In the genomic region with DNA sequence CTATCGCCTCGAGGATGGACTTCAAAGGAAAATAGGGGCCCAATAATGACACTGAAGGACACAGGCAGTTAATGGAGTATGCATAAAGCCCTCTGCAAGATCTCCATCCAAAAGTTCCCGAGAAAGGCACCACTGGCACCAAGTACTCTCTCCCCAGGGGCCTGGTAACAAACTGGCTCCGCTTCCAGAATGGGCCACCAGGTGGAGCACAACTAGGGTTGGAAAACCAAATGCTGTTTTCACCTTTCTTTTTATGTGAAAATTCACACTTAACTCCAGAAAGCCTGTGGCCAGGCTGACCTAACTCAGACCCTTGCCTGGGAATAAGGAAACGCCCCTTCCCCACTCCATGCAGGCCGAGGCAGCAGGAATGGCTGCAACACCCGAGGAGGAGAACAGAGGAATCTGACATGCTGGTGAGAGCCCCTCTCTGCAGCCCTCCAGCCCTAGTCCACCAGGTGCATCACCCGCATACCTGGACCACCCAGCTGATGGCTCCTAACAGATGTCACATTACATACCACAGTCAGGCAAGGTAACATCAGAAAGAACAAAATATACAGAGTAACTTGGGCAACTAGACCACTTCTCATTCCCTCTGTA, we compare ENCODE assay signal across 8 cellular contexts. TPM values are rescaled to one million over a fixed set of nuclear protein-coding genes. Genes with fewer than 3 reads are reported as not detected.
A peak's percentile ranks its signal among the peaks of the same experiment; 100 is the strongest.
DNase-seq lines count a peak whose midpoint lies in the region; ATAC-seq and TF ChIP-seq lines count a peak whose summit lies in the region.

No MANE protein-coding gene starts in this region.

- peak; percentile 95 for TF ChIP-seq CTCF in brain microvascular endothelial cell (IDR thresholded peaks at IDR 0.05; ENCODE audit: low read depth, low read length, missing control alignments)

- no peak for ATAC-seq in GM21390 (IDR thresholded peaks at IDR 0.05; ENCODE audit: unreplicated experiment)
- ATAC-seq in HG03442 (IDR thresholded peaks at IDR 0.05; ENCODE audit: unreplicated experiment) = no peak

- H3K27me3 ChIP-seq in brain microvascular endothelial cell (replicated peaks) = no peaks in the 10 kb centered on the region

- no peak overlapping the region for H3K27ac ChIP-seq in brain microvascular endothelial cell

- DNase-seq in Daoy (ENCODE audit: low read depth) = peak; percentile 50
- DNase-seq in LHCN-M2 (ENCODE audit: low read depth) = peak; percentile 45
- peak; percentile 61 for DNase-seq in UCSD-AML1 (lab: John Stamatoyannopoulos, UW; ENCODE audit: unreplicated experiment)
- DNase-seq in brain microvascular endothelial cell = peak; percentile 42
- DNase-seq in immature natural killer cell = peak; percentile 36 to 45 (median 43)
- peak; percentile 74 to 75 for DNase-seq in stimulated activated CD4-positive, alpha-beta T cell treated with anti-CD3 and anti-CD28 coated beads, Interleukin-1b, Interleukin-23, amount 100 ng/mL, for 4 hours (ENCODE audit: low read depth in 2 of 2)

- H3K36me3 Mint-ChIP-seq in immature natural killer cell = peaks cover 0 to 8% (median 0%) of the 10 kb centered on the region in 3 donors

- H3K27ac Mint-ChIP-seq in immature natural killer cell = peak overlapping the region in 1 of 6 donors; percentile 24

- in situ Hi-C loops in brain microvascular endothelial cell (cut with HindIII; ENCODE audit: low pct_ligation_motif_present, low sequenced_read_pairs) = no loop called here

- H3K4me3 ChIP-seq in brain microvascular endothelial cell (ENCODE audit: low read depth, low read length) = no peak overlapping the region

- H3K4me3 Mint-ChIP-seq in immature natural killer cell = no peak overlapping the region

- H3K27me3 Mint-ChIP-seq in immature natural killer cell (ENCODE audit: low read depth in 3 of 3) = peaks cover 0 to 3% (median 3%) of the 10 kb centered on the region in 3 donors

- H3K9me3 Mint-ChIP-seq in immature natural killer cell = no peaks in the 10 kb centered on the region

- H3K4me1 Mint-ChIP-seq in immature natural killer cell = peaks cover 10 to 18% of the 10 kb centered on the region in 2 donors

- no peaks in the 10 kb centered on the region for H3K36me3 ChIP-seq in brain microvascular endothelial cell (replicated peaks)

RNA-seq across cellular contexts. Expression of a gene that starts 42.8 kb away (rescaled TPM):
- total RNA-seq in Daoy (2014; rRNA removed; shearing (Covaris generic)) = 20.5 and 22.7 TPM in 2 replicates
- total RNA-seq in LHCN-M2 (2014; rRNA removed) = 30.1 and 32.0 TPM in 2 replicates
- 11.1 TPM for polyA plus RNA-seq in LHCN-M2 (2012)
- 1 to 10 TPM in 2 of 3 donors, under 1 TPM in 1; 0.10 to 1.7 (median 1.1) TPM for polyA plus RNA-seq in immature natural killer cell
